1 cellular context compared by ENCODE assay signal in genomic region chr9:95409650-95410426, GRCh38.
TF ChIP-seq lines count a peak whose summit lies in the region.

No MANE protein-coding gene starts in this region.

TF ChIP-seq in GM23338, 12 proteins besides CTCF, POLR2A, EP300 and RAD21 (continued from another document):
- TF ChIP-seq ZNF462 (CRISPR knock-in tag; IDR thresholded peaks at IDR 0.05) (no peak), JUNB (IDR thresholded peaks at IDR 0.05; ENCODE audit: unreplicated experiment) (no peak), ZNF114 (CRISPR knock-in tag; IDR thresholded peaks at IDR 0.05) (no peak), STAT1 (IDR thresholded peaks at IDR 0.05; ENCODE audit: unreplicated experiment) (no peak), ZNF331 (CRISPR knock-in tag; IDR thresholded peaks at IDR 0.05; ENCODE audit: low read depth) (no peak), NANOG (IDR thresholded peaks at IDR 0.05; ENCODE audit: borderline replicate concordance) (no peak), REST (IDR thresholded peaks at IDR 0.05; ENCODE audit: unreplicated experiment) (no peak), CREB1 (CRISPR knock-in tag; IDR thresholded peaks at IDR 0.05; ENCODE audit: low read depth) (no peak), EZH2 (IDR thresholded peaks at IDR 0.05; ENCODE audit: low read depth, unreplicated experiment) (no peak), EZH2phosphoT487 (IDR thresholded peaks at IDR 0.05; ENCODE audit: unreplicated experiment) (no peak), ETS1 (IDR thresholded peaks at IDR 0.05) (no peak)
TF ChIP-seq in GM23338: peak in this region for 0.
